In genomic region chr10:110408203-110408871, GRCh38 we compare ENCODE assay signal across 1 cellular context.
TF ChIP-seq lines count a peak whose summit lies in the region.

No MANE protein-coding gene starts in this region.

TF ChIP-seq in H1, 55 proteins besides CTCF, POLR2A, EP300 and RAD21:
- TF ChIP-seq GTF2F1 (IDR thresholded peaks at IDR 0.05; ENCODE audit: borderline replicate concordance, low read depth, low read length) (no peak), CTBP2 (IDR thresholded peaks at IDR 0.05; ENCODE audit: borderline replicate concordance, insufficient read depth, insufficient read length, low read length) (no peak), KDM5A (IDR thresholded peaks at IDR 0.05; ENCODE audit: low read length) (no peak), PHF8 (conservative IDR thresholded peaks at IDR 0.05; ENCODE audit: low read depth, low read length) (no peak), RBBP5 (IDR thresholded peaks at IDR 0.05; ENCODE audit: borderline replicate concordance, low read depth, low read length) (no peak), EZH2 (IDR thresholded peaks at IDR 0.05; ENCODE audit: low read depth, low read length, severe bottlenecking) (no peak), YY1 (IDR thresholded peaks at IDR 0.05; ENCODE audit: low read depth, low read length) (no peak), ATF2 (IDR thresholded peaks at IDR 0.05; ENCODE audit: low read length) (no peak), HDAC6 (IDR thresholded peaks at IDR 0.05; ENCODE audit: low read depth, low read length) (no peak), MAFK (IDR thresholded peaks at IDR 0.05; ENCODE audit: low read depth, low read length) (no peak), MAX (IDR thresholded peaks at IDR 0.05) (no peak), BCL11A (IDR thresholded peaks at IDR 0.05; ENCODE audit: low read depth in 2 of 2, low read length in 2 of 2) (no peak), SP1 (IDR thresholded peaks at IDR 0.05; ENCODE audit: low read depth, low read length) (no peak), NRF1 (IDR thresholded peaks at IDR 0.05; ENCODE audit: low read depth, low read length) (no peak), GABPA (IDR thresholded peaks at IDR 0.05; ENCODE audit: borderline replicate concordance, insufficient read depth, low read length) (no peak)
